Comparison of ENCODE assay signal across 8 cellular contexts in the genomic region with DNA sequence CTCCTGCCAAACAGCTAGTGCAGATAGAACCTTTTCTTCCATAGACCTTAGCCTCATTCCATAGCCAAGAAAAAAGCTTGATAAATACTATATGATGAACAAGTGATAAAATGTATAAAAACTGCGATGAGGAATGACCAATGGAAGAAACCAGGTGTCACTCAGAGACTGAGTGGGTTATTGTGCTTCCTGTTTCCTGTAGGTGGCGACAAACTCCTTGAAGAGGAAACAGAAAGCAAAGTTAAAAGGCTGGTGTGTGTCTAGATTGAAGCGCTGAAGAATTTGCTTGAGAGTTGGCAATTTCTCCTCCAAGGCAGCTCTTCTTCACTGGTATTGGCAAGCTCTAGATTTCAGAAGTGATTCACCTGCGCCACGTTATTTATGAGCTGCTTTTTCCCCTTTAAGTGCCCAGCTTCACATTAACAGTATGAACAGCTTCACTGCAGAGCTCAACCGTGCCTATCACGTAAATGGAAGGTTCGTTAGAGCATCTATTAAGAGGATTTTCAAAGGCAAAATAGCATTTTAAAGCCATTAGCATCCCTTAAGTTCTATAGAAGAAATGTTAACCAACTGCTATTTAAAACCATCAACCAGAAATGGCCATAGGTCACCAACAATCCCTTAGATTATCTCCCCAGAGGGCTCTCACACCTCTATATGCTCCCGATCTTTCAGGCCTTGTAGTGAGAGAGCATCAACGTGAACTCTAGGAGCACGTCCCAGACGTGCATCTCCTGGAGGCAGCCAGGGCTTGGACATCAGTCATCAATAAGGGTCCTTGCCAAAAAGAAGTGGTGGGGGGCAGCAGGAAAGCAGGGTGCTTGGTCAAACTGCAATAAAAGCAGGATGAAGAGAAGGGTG.
DNase-seq lines count a peak whose midpoint lies in the region; ATAC-seq and TF ChIP-seq lines count a peak whose summit lies in the region.

No MANE protein-coding gene starts in this region.

- TF ChIP-seq RAD21 in IMR-90 (IDR thresholded peaks at IDR 0.05; ENCODE audit: low read length), result peak; percentile 91

- ATAC-seq in GM19372 (IDR thresholded peaks at IDR 0.05; ENCODE audit: low read depth, unreplicated experiment), result peak; percentile 88
- ATAC-seq in IMR-90 (ENCODE audit: low read depth), result peak; percentile 75
- peak; percentile 57 for ATAC-seq in stimulated activated naive CD8-positive, alpha-beta T cell treated with anti-CD3 and anti-CD28 coated beads, Interleukin-15, Interleukin-2, amounts not matched to agents 100 U/mL and 50 U/mL, for 24 hours

- BruUV-seq in IMR-90 (replicated peaks; lab: Mats Ljungman, UMichigan), result no TSS peak

- peak; percentile 83 for TF ChIP-seq CTCF in IMR-90 (conservative IDR thresholded peaks at IDR 0.05; ENCODE audit: low read depth, low read length)

- dilution Hi-C loops in IMR-90 (cut with HindIII; ENCODE audit: low sequenced_read_pairs, unreplicated experiment), result no loop called here

- no peak overlapping the region for H3K23ac ChIP-seq in IMR-90 (ENCODE audit: low read depth, low read length)

- H3K4me3 ChIP-seq in IMR-90 (ENCODE audit: insufficient read depth, low read depth, low read length), result no peak overlapping the region

- H2AFZ ChIP-seq in IMR-90 (replicated peaks; ENCODE audit: low read length, poor library complexity), result peak overlapping the region; percentile 2

- no peaks in the 10 kb centered on the region for H3K9me1 ChIP-seq in IMR-90 (ENCODE audit: insufficient read depth, low read length)

- no peak overlapping the region for H2BK120ac ChIP-seq in IMR-90 (ENCODE audit: low read depth, low read length)

- no peak overlapping the region for H2BK15ac ChIP-seq in IMR-90 (ENCODE audit: low read depth, low read length)

- peak overlapping the region in 1 of 2 experiments; percentile 61; a peak in 1 of 4 replicates for H4K8ac ChIP-seq in IMR-90 (ENCODE audit: low read depth in 2 of 2, low read length in 2 of 2)

- WGBS in IMR-90 (ENCODE audit: extremely low coverage in 2 of 2, insufficient read length in 1 of 2), 2 experiments, result 0% methylated on average over 1 of the region's 12 CpGs; no CpG with 5 or more reads in 1 of the 2 experiments

- in situ Hi-C loops in IMR-90 (cut with MboI; ENCODE audit: low sequenced_read_pairs) (loop anchor here (25.0 kb wide), 1 partner anchor 1362 kb away; no protein-coding TSS in a partner anchor), T47D (cut with HindIII; ENCODE audit: low pct_unique_long_range_greater_than_20kb, low sequenced_read_pairs) (no loop called here)

- H4K20me1 ChIP-seq in IMR-90 (ENCODE audit: insufficient read depth, low read length), result peaks cover 2% of the 10 kb centered on the region; the same call in 1 of the 2 replicates

- no peak overlapping the region for H4K91ac ChIP-seq in IMR-90 (ENCODE audit: insufficient read depth, low read depth, low read length)

- H3K4me2 ChIP-seq in IMR-90 (ENCODE audit: low read depth, low read length), result peak overlapping the region; percentile 67; the same call in 1 of the 2 replicates

- no peak overlapping the region for H2AK5ac ChIP-seq in IMR-90 (ENCODE audit: low read depth, low read length)

- H3K9ac ChIP-seq in IMR-90 (ENCODE audit: low read depth, low read length), result no peak overlapping the region

- H3K27me3 ChIP-seq in IMR-90 (ENCODE audit: control insufficient read depth, insufficient read depth, low read length), result no peaks in the 10 kb centered on the region

- no peak overlapping the region for H3K27ac ChIP-seq in IMR-90 (ENCODE audit: insufficient read depth, low read length)

- DNase-seq in DMS 273 (lab: John Stamatoyannopoulos, UW; ENCODE audit: unreplicated experiment) (peak; percentile 77), IMR-90 (peak; percentile 75), NOMO-1 treated with DMSO at 0.1 percent for 48 hours (lab: John Stamatoyannopoulos, UW; ENCODE audit: unreplicated experiment) (peak; percentile 83), T47D (ENCODE audit: low read depth in 1 of 2, low spot score in 1 of 2) (peak; percentile 60 to 87), inferior parietal cortex (ENCODE audit: extremely low spot score) (peak; percentile 75), NCI-H1694 (lab: John Stamatoyannopoulos, UW) (no peak)
- DNase-seq in stimulated activated naive CD8-positive, alpha-beta T cell treated with anti-CD3 and anti-CD28 coated beads, Interleukin-15, Interleukin-2, amounts not matched to agents 100 U/mL and 50 U/mL, for 24 hours, result no peak

- H3K79me1 ChIP-seq in IMR-90 (ENCODE audit: low read depth in 1 of 2, low read length in 2 of 2), result 0 out of 4 replicates have a peak, but pooled peaks cover 0 to 3% of the 10 kb centered on the region in 2 experiments

- no peak overlapping the region for H2BK20ac ChIP-seq in IMR-90 (ENCODE audit: low read depth, low read length)

- no peak overlapping the region for H2BK5ac ChIP-seq in IMR-90 (ENCODE audit: low read depth, low read length, poor library complexity, severe bottlenecking)

- H3K4ac ChIP-seq in IMR-90 (ENCODE audit: low read depth, low read length), result no peak overlapping the region

- H3K9me3 ChIP-seq in IMR-90 (ENCODE audit: control insufficient read depth, insufficient read depth, low read length), result no peaks in the 10 kb centered on the region

- no peak overlapping the region for H3K56ac ChIP-seq in IMR-90 (ENCODE audit: extremely low read depth, insufficient read depth, low read length)

- CTCF ChIA-PET in IMR-90 (lab: Yijun Ruan, JAX), result interaction anchor here (0.7 to 1.1 kb wide), 6 partner anchors 11 to 1007 kb away, joined by 3 to 4 read pairs (median 3); no protein-coding TSS in a partner anchor

- no peak overlapping the region for H3K18ac ChIP-seq in IMR-90 (ENCODE audit: low read depth, low read length)

- peaks cover 2% of the 10 kb centered on the region; the same call in 1 of the 2 replicates for H3K4me1 ChIP-seq in IMR-90 (ENCODE audit: control insufficient read depth, insufficient read depth, low read length)

- intact Hi-C loops in IMR-90 (cut with micrococcal nuclease), result loop anchor here (1.0 to 5.0 kb wide), 3 partner anchors 752 to 952 kb away; no protein-coding TSS in a partner anchor

- POLR2A ChIA-PET in IMR-90 (lab: Charles Lee; ENCODE audit: unreplicated experiment), result no interaction called here

- H2AK9ac ChIP-seq in IMR-90 (replicated peaks; ENCODE audit: low read depth, low read length, poor library complexity), result peak overlapping the region; percentile 20

- H3K14ac ChIP-seq in IMR-90 (replicated peaks; ENCODE audit: low read depth, low read length), result no peak overlapping the region

- TF ChIP-seq POLR2A in IMR-90 (IDR thresholded peaks at IDR 0.05; ENCODE audit: low read depth, low read length), result no peak

- no peaks in the 10 kb centered on the region for H3K36me3 ChIP-seq in IMR-90 (ENCODE audit: control insufficient read depth, insufficient read depth, low read length)

- H4K5ac ChIP-seq in IMR-90 (ENCODE audit: low read depth, low read length), result no peak overlapping the region

TF ChIP-seq in IMR-90, 13 proteins besides CTCF, POLR2A, EP300 and RAD21:
- TF ChIP-seq CEBPB (IDR thresholded peaks at IDR 0.05; ENCODE audit: low read depth, low read length), result no peak
- TF ChIP-seq, protein P1, sequence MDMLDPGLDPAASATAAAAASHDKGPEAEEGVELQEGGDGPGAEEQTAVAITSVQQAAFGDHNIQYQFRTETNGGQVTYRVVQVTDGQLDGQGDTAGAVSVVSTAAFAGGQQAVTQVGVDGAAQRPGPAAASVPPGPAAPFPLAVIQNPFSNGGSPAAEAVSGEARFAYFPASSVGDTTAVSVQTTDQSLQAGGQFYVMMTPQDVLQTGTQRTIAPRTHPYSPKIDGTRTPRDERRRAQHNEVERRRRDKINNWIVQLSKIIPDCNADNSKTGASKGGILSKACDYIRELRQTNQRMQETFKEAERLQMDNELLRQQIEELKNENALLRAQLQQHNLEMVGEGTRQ (IDR thresholded peaks at IDR 0.05; ENCODE audit: low read depth, low read length), result no peak
- no peak for TF ChIP-seq NFE2L2 (IDR thresholded peaks at IDR 0.05; ENCODE audit: low read depth, low read length)
- no peak for TF ChIP-seq RFX5 (IDR thresholded peaks at IDR 0.05; ENCODE audit: low read depth, low read length)
- peak; percentile 77 for TF ChIP-seq SMC3 (IDR thresholded peaks at IDR 0.05; ENCODE audit: low read depth, low read length)

Comparison
In these comparisons a context has a peak if more than half of its experiments do, and no peak if none do; other contexts are left out.
1. DNase-seq: peak in DMS 273 (single experiment), IMR-90 (single experiment), NOMO-1 treated with DMSO at 0.1 percent for 48 hours (single experiment), T47D (2 of 2) and inferior parietal cortex (single experiment); none in stimulated activated naive CD8-positive, alpha-beta T cell treated with anti-CD3 and anti-CD28 coated beads, Interleukin-15, Interleukin-2, amounts not matched to agents 100 U/mL and 50 U/mL, for 24 hours (single experiment) and NCI-H1694 (single experiment).
2. Peak in every context shown above with its lines, with median percentiles within 50 percentile points of each other: ATAC-seq.